ENCODE assay signal across 1 cellular context in the genomic region with DNA sequence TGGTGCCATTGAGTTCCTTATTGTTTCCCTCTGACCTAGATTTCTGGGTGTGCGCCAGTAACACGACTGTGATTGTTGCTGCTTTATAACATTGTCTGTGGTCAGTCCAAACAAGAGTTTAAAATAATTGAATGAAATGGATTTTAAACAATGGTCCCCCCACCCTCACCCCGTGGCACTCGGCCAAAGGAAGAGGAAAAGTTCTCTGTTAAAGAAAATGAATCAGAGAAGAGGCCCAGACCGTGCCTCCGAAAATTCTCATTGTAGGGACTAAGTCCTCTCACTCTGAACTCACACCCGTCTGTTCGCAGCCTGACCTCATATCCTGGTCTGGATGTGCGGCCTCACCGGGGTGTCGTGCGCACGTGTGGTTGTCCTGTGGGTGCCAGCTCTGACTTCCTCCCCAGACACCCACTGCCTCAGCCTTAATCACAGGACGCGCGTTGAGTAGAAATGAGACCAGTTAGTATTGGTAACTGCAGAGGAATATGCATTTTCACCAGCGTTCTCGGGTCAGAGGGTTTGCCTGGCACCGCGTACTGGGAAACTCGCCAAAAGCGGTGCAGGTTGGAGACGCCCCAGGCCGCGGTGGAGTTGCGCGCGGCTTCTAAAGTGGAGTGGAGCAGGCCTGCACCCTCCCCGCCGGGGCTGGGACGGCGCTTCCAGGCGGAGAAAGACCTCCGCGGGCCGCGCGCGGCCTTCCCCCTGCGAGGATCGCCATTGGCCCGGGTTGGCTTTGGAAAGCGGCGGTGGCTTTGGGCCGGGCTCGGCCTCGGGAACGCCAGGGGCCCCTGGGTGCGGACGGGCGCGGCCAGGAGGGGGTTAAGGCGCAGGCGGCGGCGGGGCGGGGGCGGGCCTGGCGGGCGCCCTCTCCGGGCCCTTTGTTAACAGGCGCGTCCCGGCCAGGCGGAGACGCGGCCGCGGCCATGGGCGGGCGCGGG.
A peak's percentile ranks its signal among the peaks of the same experiment; 100 is the strongest.
TF ChIP-seq lines count a peak whose summit lies in the region.

A gene (plus strand): TSS at position 884 of the 941 bp plus-strand sequence. CDS start 193 bp downstream, outside the sequence.

TF ChIP-seq in SK-N-SH, 30 proteins besides CTCF, POLR2A, EP300 and RAD21 (continued from another document):
- TF ChIP-seq TAF1 (IDR thresholded peaks at IDR 0.05; ENCODE audit: borderline replicate concordance, low read depth, low read length) (no peak), EZH2phosphoT487 (IDR thresholded peaks at IDR 0.05; ENCODE audit: borderline replicate concordance, low read depth) (no peak), NFIC (IDR thresholded peaks at IDR 0.05; ENCODE audit: borderline replicate concordance) (no peak; the same call in none of the 2 replicates), JUND (IDR thresholded peaks at IDR 0.05) (no peak), FOXM1 (IDR thresholded peaks at IDR 0.05; ENCODE audit: low read depth) (no peak), RFX5 (IDR thresholded peaks at IDR 0.05; ENCODE audit: low read length) (no peak), FOXJ3 (CRISPR knock-in tag; IDR thresholded peaks at IDR 0.05) (no peak), FOSL2 (IDR thresholded peaks at IDR 0.05; ENCODE audit: borderline replicate concordance, low read depth) (0 out of 2 replicates have a peak, but pooled peaks have one; percentile 16), SIN3A (IDR thresholded peaks at IDR 0.05; ENCODE audit: borderline replicate concordance, low read depth, low read length) (no peak; the same call in 1 of the 2 replicates), MXI1 (IDR thresholded peaks at IDR 0.05; ENCODE audit: low read depth, low read length) (peak; percentile 88)
- TF ChIP-seq, protein P1, sequence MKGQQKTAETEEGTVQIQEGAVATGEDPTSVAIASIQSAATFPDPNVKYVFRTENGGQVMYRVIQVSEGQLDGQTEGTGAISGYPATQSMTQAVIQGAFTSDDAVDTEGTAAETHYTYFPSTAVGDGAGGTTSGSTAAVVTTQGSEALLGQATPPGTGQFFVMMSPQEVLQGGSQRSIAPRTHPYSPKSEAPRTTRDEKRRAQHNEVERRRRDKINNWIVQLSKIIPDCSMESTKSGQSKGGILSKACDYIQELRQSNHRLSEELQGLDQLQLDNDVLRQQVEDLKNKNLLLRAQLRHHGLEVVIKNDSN (IDR thresholded peaks at IDR 0.05; ENCODE audit: borderline replicate concordance, low read depth): no peak
- TF ChIP-seq, protein P2, sequence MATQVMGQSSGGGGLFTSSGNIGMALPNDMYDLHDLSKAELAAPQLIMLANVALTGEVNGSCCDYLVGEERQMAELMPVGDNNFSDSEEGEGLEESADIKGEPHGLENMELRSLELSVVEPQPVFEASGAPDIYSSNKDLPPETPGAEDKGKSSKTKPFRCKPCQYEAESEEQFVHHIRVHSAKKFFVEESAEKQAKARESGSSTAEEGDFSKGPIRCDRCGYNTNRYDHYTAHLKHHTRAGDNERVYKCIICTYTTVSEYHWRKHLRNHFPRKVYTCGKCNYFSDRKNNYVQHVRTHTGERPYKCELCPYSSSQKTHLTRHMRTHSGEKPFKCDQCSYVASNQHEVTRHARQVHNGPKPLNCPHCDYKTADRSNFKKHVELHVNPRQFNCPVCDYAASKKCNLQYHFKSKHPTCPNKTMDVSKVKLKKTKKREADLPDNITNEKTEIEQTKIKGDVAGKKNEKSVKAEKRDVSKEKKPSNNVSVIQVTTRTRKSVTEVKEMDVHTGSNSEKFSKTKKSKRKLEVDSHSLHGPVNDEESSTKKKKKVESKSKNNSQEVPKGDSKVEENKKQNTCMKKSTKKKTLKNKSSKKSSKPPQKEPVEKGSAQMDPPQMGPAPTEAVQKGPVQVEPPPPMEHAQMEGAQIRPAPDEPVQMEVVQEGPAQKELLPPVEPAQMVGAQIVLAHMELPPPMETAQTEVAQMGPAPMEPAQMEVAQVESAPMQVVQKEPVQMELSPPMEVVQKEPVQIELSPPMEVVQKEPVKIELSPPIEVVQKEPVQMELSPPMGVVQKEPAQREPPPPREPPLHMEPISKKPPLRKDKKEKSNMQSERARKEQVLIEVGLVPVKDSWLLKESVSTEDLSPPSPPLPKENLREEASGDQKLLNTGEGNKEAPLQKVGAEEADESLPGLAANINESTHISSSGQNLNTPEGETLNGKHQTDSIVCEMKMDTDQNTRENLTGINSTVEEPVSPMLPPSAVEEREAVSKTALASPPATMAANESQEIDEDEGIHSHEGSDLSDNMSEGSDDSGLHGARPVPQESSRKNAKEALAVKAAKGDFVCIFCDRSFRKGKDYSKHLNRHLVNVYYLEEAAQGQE (IDR thresholded peaks at IDR 0.05; ENCODE audit: low read depth, low read length): no peak
- TF ChIP-seq, protein P3, sequence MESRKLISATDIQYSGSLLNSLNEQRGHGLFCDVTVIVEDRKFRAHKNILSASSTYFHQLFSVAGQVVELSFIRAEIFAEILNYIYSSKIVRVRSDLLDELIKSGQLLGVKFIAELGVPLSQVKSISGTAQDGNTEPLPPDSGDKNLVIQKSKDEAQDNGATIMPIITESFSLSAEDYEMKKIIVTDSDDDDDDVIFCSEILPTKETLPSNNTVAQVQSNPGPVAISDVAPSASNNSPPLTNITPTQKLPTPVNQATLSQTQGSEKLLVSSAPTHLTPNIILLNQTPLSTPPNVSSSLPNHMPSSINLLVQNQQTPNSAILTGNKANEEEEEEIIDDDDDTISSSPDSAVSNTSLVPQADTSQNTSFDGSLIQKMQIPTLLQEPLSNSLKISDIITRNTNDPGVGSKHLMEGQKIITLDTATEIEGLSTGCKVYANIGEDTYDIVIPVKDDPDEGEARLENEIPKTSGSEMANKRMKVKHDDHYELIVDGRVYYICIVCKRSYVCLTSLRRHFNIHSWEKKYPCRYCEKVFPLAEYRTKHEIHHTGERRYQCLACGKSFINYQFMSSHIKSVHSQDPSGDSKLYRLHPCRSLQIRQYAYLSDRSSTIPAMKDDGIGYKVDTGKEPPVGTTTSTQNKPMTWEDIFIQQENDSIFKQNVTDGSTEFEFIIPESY (IDR thresholded peaks at IDR 0.05; ENCODE audit: borderline replicate concordance, low read depth): no peak
